In the genomic region with DNA sequence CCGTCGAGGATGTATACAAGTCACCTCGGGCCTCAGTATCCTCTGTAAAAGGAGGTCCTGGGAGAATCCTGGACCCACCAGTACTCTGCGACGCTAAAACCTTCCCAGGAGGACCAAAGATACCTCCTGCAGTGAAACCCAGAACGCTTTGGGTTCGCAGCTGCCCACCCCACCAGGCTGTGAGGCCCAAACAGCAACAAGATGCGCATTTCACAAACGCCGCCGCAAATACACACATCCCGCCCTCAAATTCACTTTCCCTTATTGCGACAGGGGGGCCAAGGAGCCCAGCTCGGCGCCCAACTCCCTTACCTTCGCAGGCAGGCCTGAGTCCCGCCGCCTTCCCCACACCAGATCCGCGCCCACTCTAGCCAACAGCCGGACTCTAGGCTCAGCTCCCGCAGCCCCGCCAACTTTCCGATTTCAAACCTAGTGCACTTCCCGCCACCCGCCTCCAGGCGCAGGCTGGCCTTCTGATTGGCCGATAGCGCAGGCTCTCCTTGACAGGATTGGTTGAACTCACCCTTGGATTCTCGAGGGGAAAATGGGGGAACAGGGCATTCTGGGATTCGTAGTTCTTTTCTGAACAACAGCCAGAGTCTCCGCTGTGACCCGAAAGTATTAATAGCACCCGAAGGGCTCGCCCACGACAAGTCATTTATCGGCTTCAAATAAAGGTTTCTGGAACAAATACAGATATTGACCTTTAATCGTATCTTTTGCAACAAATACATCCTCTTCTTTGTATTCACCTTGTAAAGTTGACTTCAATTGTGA, we compare ENCODE assay signal across 8 cellular contexts. TPM values are rescaled to one million over a fixed set of nuclear protein-coding genes. Genes with fewer than 3 reads are reported as not detected.
DNase-seq lines count a peak whose midpoint lies in the region; ATAC-seq, FAIRE-seq and TF ChIP-seq lines count a peak whose summit lies in the region.

TSS of gene SPC25 (minus strand) at position 425 of the 777 bp plus-strand sequence. CDS start 911 bp downstream, outside the sequence.

- DNase-seq in AG09319 (ENCODE audit: extremely low read depth, low read depth) (peak; percentile 61), NCI-H345 treated with DMSO at 0.1 percent for 48 hours (lab: John Stamatoyannopoulos, UW; ENCODE audit: unreplicated experiment) (peak; percentile 95), activated B cell treated with CpG ODN at 0.5 μM for 24 hours (peak; percentile 73)
- peak; percentile 82 for DNase-seq in central memory CD4-positive, alpha-beta T cell
- peak; percentile 76 for DNase-seq in stimulated activated CD4-positive, alpha-beta T cell treated with anti-CD3 and anti-CD28 coated beads, Interleukin-12 subunit alpha, Interleukin-12 subunit beta, amount 100 ng/mL, for 4 hours

- ATAC-seq in GM19023 (IDR thresholded peaks at IDR 0.05; ENCODE audit: unreplicated experiment) (peak; percentile 100), HG03196 (IDR thresholded peaks at IDR 0.05; ENCODE audit: unreplicated experiment) (peak; percentile 100), activated B cell treated with CpG ODN at 0.5 μM for 24 hours (ENCODE audit: low read depth) (peak; percentile 100)

- TF ChIP-seq CTCF in AG09319 (IDR thresholded peaks at IDR 0.05; ENCODE audit: low read depth, low read length), result no peak
- no peak for TF ChIP-seq CTCF in activated B cell treated with CpG ODN at 0.5 μM for 24 hours (IDR thresholded peaks at IDR 0.05)

- H3K36me3 Mint-ChIP-seq in activated B cell treated with CpG ODN at 0.5 μM for 24 hours (ENCODE audit: low read depth), result peaks cover 3% of the 10 kb centered on the region

- peaks cover 5% of the 10 kb centered on the region for H3K27me3 Mint-ChIP-seq in activated B cell treated with CpG ODN at 0.5 μM for 24 hours

- CTCF ChIA-PET in activated B cell treated with CpG ODN at 0.5 μM for 24 hours (lab: Charles Lee), result no interaction called here

- intact Hi-C loops in activated B cell treated with CpG ODN at 0.5 μM for 24 hours (cut with micrococcal nuclease), result loop anchor here (5.0 to 10.0 kb wide), 2 partner anchors 175 to 433 kb away; partner anchors contain the start of gene CERS6

- no peak within 1 kb of the TSS for H3K27ac Mint-ChIP-seq in activated B cell treated with CpG ODN at 0.5 μM for 24 hours

- POLR2A ChIA-PET in activated B cell treated with CpG ODN at 0.5 μM for 24 hours (lab: Charles Lee), result no interaction called here

- H3K4me1 Mint-ChIP-seq in activated B cell treated with CpG ODN at 0.5 μM for 24 hours, result peaks cover 11% of the 10 kb centered on the region

- no peaks in the 10 kb centered on the region for H3K9me3 Mint-ChIP-seq in activated B cell treated with CpG ODN at 0.5 μM for 24 hours

- peak; percentile 93 for FAIRE-seq in islet of Langerhans (lab: Jason Lieb, UNC)

- peak within 1 kb of the TSS; percentile 91 for H3K4me3 Mint-ChIP-seq in activated B cell treated with CpG ODN at 0.5 μM for 24 hours

RNA-seq across cellular contexts. Expression of gene SPC25, which starts in this region (rescaled TPM):
- 0.18 and 0.95 TPM in 2 replicates for total RNA-seq in activated B cell treated with CpG ODN at 0.5 μM for 24 hours

Comparison
In these comparisons a context has a peak if more than half of its experiments do, and no peak if none do; other contexts are left out.
1. Peak in every context shown above with its lines: DNase-seq and ATAC-seq.
2. Peak in DNase-seq and ATAC-seq in activated B cell treated with CpG ODN at 0.5 μM for 24 hours; RNA of the gene not detected or under 1 TPM.